Comparison of ENCODE assay signal across 17 cellular contexts in the genomic region with DNA sequence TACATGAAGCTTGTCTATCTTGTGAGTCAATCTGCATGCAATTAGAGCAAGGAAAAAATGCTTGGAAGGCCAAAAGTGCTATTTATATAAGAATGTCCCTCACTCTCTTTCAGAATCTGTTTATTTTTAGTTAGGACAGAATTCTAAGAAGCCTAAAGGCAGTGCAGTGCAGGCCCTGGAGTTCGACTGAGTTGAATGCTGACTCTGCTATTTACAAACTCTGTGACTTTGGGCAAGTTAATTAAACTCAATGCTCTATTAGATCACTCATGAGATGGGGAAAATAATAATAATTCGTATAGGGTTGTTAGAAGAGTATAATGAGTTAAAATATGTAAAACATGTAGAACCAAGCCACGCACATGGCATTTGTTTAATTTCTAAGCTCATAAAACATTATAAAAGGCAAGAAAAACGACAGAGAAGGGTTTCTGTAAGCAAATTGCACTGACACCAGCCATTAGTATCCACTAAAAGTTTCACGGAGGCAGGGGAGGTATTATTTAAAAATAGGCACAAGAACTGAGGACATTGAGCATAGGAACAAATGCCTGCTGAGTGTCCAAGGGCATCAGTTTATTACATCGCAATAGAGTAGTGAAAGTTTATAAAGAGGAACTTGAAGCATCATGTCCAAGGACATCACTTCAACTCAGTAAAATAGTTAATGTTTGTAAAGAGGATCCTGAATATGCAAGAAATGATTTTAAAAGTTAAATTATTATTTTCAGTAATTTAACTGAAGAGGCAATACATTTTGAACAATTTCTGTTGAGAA.
DNase-seq lines count a peak whose midpoint lies in the region; FAIRE-seq and TF ChIP-seq lines count a peak whose summit lies in the region.
"Had no signal": no experiment of that assay in that cellular context is flagged by ENCODE, and none has a peak within 500 bp of the region (broad histone marks: within the 10 kb centered on the region; RNA-seq: fewer than 3 reads in every experiment).

No MANE protein-coding gene starts in this region.

- no peak overlapping the region for H3K4me3 Mint-ChIP-seq in progenitor cell of endocrine pancreas (ENCODE audit: low read depth)
- H3K4me3 Mint-ChIP-seq in Calu3 (ENCODE audit: low read depth, unreplicated experiment) = no peak overlapping the region
- H3K4me3 Mint-ChIP-seq: brain had no signal

- CTCF ChIA-PET in Calu3 (lab: Charles Lee) = no interaction called here

- no peaks in the 10 kb centered on the region for H3K27me3 ChIP-seq in left ventricle myocardium inferior (ENCODE audit: low read depth)

- intact Hi-C loops in left ventricle myocardium inferior (cut with micrococcal nuclease) (no loop called here), Calu3 (cut with micrococcal nuclease; ENCODE audit: unreplicated experiment) (no loop called here)

- DNase-seq in Ammon's horn (ENCODE audit: low spot score) (peak; percentile 38), MV-4-11 (lab: John Stamatoyannopoulos, UW) (peak; percentile 71), left ventricle myocardium inferior (no peak), progenitor cell of endocrine pancreas (ENCODE audit: low spot score, unreplicated experiment) (no peak), Calu3 (no peak), urothelium cell line (ENCODE audit: low spot score) (no peak), NCI-H2227 treated with DMSO at 0.1 percent for 48 hours (lab: John Stamatoyannopoulos, UW) (no peak), activated gamma-delta T cell treated with Interleukin-2 at 50 U/mL for 16 hours (no peak)
- DNase-seq: activated CD4-positive, alpha-beta T cell treated with anti-CD3 and anti-CD28 coated beads, Interleukin-2, amount 50 U/mL, for 1 hour; activated naive CD4-positive, alpha-beta T cell treated with anti-CD3 and anti-CD28 coated beads, Interleukin-2, amount 50 U/mL, for 16 hours; EL; erythroblast; NCI-H146; NCI-H226 had no signal

- H3K27ac Mint-ChIP-seq in progenitor cell of endocrine pancreas = peak overlapping the region; percentile 15
- H3K27ac Mint-ChIP-seq in Calu3 (ENCODE audit: unreplicated experiment) = no peak overlapping the region

- no peak overlapping the region for H3K4me3 ChIP-seq in left ventricle myocardium inferior
- H3K4me3 ChIP-seq: smooth muscle cell had no signal

- H3K4me1 Mint-ChIP-seq in progenitor cell of endocrine pancreas (ENCODE audit: low read depth) = peaks cover 12% of the 10 kb centered on the region
- H3K4me1 Mint-ChIP-seq in Calu3 (ENCODE audit: low read depth, unreplicated experiment) = no peaks in the 10 kb centered on the region

- H3K36me3 Mint-ChIP-seq in progenitor cell of endocrine pancreas (ENCODE audit: insufficient read depth) = no peaks in the 10 kb centered on the region
- no peaks in the 10 kb centered on the region for H3K36me3 Mint-ChIP-seq in Calu3 (ENCODE audit: insufficient read depth, unreplicated experiment)
- H3K36me3 Mint-ChIP-seq: brain had no signal

- H3K27ac ChIP-seq in left ventricle myocardium inferior (replicated peaks) = peak overlapping the region; percentile 39

- TF ChIP-seq CTCF in left ventricle myocardium inferior (IDR thresholded peaks at IDR 0.05; ENCODE audit: borderline replicate concordance) (no peak), progenitor cell of endocrine pancreas (IDR thresholded peaks at IDR 0.05; ENCODE audit: unreplicated experiment) (no peak), Calu3 (IDR thresholded peaks at IDR 0.05; ENCODE audit: unreplicated experiment) (no peak)

- H3K36me3 ChIP-seq in left ventricle myocardium inferior = no peaks in the 10 kb centered on the region

- peaks cover 25% of the 10 kb centered on the region for H3K4me1 ChIP-seq in left ventricle myocardium inferior

- H3K9me3 Mint-ChIP-seq in progenitor cell of endocrine pancreas (ENCODE audit: low read depth) (no peaks in the 10 kb centered on the region), Calu3 (ENCODE audit: low read depth, unreplicated experiment) (no peaks in the 10 kb centered on the region)

- H3K27me3 Mint-ChIP-seq in progenitor cell of endocrine pancreas = no peaks in the 10 kb centered on the region
- no peaks in the 10 kb centered on the region for H3K27me3 Mint-ChIP-seq in Calu3 (ENCODE audit: unreplicated experiment)
- H3K27me3 Mint-ChIP-seq: brain had no signal

- no peak for FAIRE-seq in urothelium cell line (lab: Jason Lieb, UNC)
- FAIRE-seq: keratinocyte had no signal

- H3K9me3 ChIP-seq in left ventricle myocardium inferior (replicated peaks) = no peaks in the 10 kb centered on the region

- no TSS peak for BruUV-seq in Calu3 (replicated peaks; lab: Mats Ljungman, UMichigan)

Comparison
In these comparisons a context has a peak if more than half of its experiments do, and no peak if none do; other contexts are left out.
1. DNase-seq: peak in Ammon's horn (single experiment) and MV-4-11 (single experiment); none in left ventricle myocardium inferior (single experiment), progenitor cell of endocrine pancreas (single experiment), Calu3 (single experiment), urothelium cell line (single experiment), NCI-H2227 treated with DMSO at 0.1 percent for 48 hours (single experiment) and activated gamma-delta T cell treated with Interleukin-2 at 50 U/mL for 16 hours (single experiment).